1 cellular context compared by ENCODE assay signal in the genomic region with DNA sequence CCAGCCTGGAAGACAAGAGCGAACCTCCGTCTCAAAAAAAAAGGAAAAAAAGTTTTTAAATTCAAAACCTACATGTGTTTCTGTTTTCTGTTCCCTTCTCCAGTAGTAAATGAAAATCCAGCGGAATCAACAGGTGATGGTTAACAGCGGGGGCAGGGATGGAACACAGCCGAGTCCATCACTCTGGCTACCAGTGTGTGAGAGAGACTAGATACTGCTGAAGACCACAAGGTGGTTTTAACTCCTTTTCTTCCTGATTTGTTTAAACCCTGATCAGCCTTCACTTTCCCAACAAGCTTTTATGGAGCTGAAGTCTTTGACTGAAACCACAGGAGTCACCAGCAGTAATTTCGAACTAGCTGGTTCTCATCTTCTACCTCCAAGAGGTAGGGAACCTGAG.
TF ChIP-seq lines count a peak whose summit lies in the region.

No MANE protein-coding gene starts in this region.

TF ChIP-seq in WTC11, 78 proteins besides CTCF, POLR2A, EP300 and RAD21 (continued from another document):
- TF ChIP-seq, protein P1, sequence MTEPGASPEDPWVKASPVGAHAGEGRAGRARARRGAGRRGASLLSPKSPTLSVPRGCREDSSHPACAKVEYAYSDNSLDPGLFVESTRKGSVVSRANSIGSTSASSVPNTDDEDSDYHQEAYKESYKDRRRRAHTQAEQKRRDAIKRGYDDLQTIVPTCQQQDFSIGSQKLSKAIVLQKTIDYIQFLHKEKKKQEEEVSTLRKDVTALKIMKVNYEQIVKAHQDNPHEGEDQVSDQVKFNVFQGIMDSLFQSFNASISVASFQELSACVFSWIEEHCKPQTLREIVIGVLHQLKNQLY (CRISPR knock-in tag; IDR thresholded peaks at IDR 0.05), result no peak
- TF ChIP-seq MYBL2 (CRISPR knock-in tag; IDR thresholded peaks at IDR 0.05) (no peak), OVOL2 (CRISPR knock-in tag; IDR thresholded peaks at IDR 0.05; ENCODE audit: borderline replicate concordance) (no peak), ZBTB21 (CRISPR knock-in tag; IDR thresholded peaks at IDR 0.05; ENCODE audit: borderline replicate concordance) (no peak), ZNF671 (CRISPR knock-in tag; IDR thresholded peaks at IDR 0.05) (no peak), GABPB1 (CRISPR knock-in tag; IDR thresholded peaks at IDR 0.05) (no peak), ATF1 (CRISPR knock-in tag; IDR thresholded peaks at IDR 0.05) (no peak), PRDM15 (CRISPR knock-in tag; IDR thresholded peaks at IDR 0.05) (no peak), PRRX2 (CRISPR knock-in tag; IDR thresholded peaks at IDR 0.05) (no peak), TP53 (CRISPR knock-in tag; IDR thresholded peaks at IDR 0.05) (no peak), ZNF425 (CRISPR knock-in tag; conservative IDR thresholded peaks at IDR 0.05) (no peak), ZNF416 (CRISPR knock-in tag; IDR thresholded peaks at IDR 0.05) (no peak)
- TF ChIP-seq, protein P2, sequence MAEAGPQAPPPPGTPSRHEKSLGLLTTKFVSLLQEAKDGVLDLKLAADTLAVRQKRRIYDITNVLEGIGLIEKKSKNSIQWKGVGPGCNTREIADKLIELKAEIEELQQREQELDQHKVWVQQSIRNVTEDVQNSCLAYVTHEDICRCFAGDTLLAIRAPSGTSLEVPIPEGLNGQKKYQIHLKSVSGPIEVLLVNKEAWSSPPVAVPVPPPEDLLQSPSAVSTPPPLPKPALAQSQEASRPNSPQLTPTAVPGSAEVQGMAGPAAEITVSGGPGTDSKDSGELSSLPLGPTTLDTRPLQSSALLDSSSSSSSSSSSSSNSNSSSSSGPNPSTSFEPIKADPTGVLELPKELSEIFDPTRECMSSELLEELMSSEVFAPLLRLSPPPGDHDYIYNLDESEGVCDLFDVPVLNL (CRISPR knock-in tag; IDR thresholded peaks at IDR 0.05; ENCODE audit: borderline replicate concordance, low read depth), result no peak
